9 cellular contexts compared by ENCODE assay signal in genomic region chr5:110916373-110917049, GRCh38.
DNase-seq lines count a peak whose midpoint lies in the region; ATAC-seq and TF ChIP-seq lines count a peak whose summit lies in the region.
"Had no signal": no experiment of that assay in that cellular context is flagged by ENCODE, and none has a peak within 500 bp of the region (broad histone marks: within the 10 kb centered on the region; RNA-seq: fewer than 3 reads in every experiment).

No MANE protein-coding gene starts in this region.

- no peaks in the 10 kb centered on the region for H3K36me3 ChIP-seq in BJ (ENCODE audit: control insufficient read depth, insufficient read depth, low read length)
- no peaks in the 10 kb centered on the region for H3K36me3 ChIP-seq in RWPE2 (ENCODE audit: low read depth)

- DNase-seq in BJ (ENCODE audit: low read depth) (peak; percentile 67), RWPE2 (ENCODE audit: low spot score) (no peak), iPS-NIHi7 (ENCODE audit: extremely low spot score) (peak; percentile 35), SKM-1 treated with dmso at 0.1 percent for 144 hours (lab: John Stamatoyannopoulos, UW; ENCODE audit: unreplicated experiment) (no peak), DMS53 treated with DMSO at 0.1 percent for 48 hours (lab: John Stamatoyannopoulos, UW; ENCODE audit: unreplicated experiment) (no peak), SIG-M5 (lab: John Stamatoyannopoulos, UW) (no peak)
- DNase-seq: NCI-H510A had no signal

- no peaks in the 10 kb centered on the region for H3K9me3 ChIP-seq in RWPE2 (ENCODE audit: severe bottlenecking)

- H3K27me3 ChIP-seq in BJ (ENCODE audit: control insufficient read depth, insufficient read depth, low read length), result no peaks in the 10 kb centered on the region
- no peaks in the 10 kb centered on the region for H3K27me3 ChIP-seq in RWPE2 (ENCODE audit: insufficient read depth, poor library complexity, severe bottlenecking)

- peaks cover 15% of the 10 kb centered on the region for H3K4me1 ChIP-seq in RWPE2 (ENCODE audit: insufficient read depth, poor library complexity, severe bottlenecking)

- ATAC-seq in HG02610 (IDR thresholded peaks at IDR 0.05; ENCODE audit: unreplicated experiment) (peak; percentile 81), RWPE2 (ENCODE audit: low read depth) (peak; percentile 100), HG02623 (IDR thresholded peaks at IDR 0.05; ENCODE audit: unreplicated experiment) (no peak)

- no peak for TF ChIP-seq CTCF in BJ (IDR thresholded peaks at IDR 0.05; ENCODE audit: insufficient read depth, low read depth, low read length)
- no peak for TF ChIP-seq CTCF in RWPE2 (IDR thresholded peaks at IDR 0.05; ENCODE audit: poor library complexity, severe bottlenecking)

- POLR2A ChIA-PET in BJ (lab: Charles Lee), result interaction anchor here (0.6 kb wide), 1 partner anchor 178 kb away, joined by 3 read pairs; the partner anchor contains the start of gene SLC25A46

- peak overlapping the region; percentile 14 for H3K27ac ChIP-seq in RWPE2 (ENCODE audit: poor library complexity, severe bottlenecking)

- H3K4me3 ChIP-seq in BJ (ENCODE audit: low read depth, low read length) (no peak overlapping the region), RWPE2 (ENCODE audit: severe bottlenecking) (no peak overlapping the region)

- CTCF ChIA-PET in BJ (lab: Yijun Ruan, JAX), result no interaction called here

Comparison
In these comparisons a context has a peak if more than half of its experiments do, and no peak if none do; other contexts are left out.
1. DNase-seq: peak in BJ (single experiment) and iPS-NIHi7 (single experiment); none in RWPE2 (single experiment), SKM-1 treated with dmso at 0.1 percent for 144 hours (single experiment), DMS53 treated with DMSO at 0.1 percent for 48 hours (single experiment) and SIG-M5 (single experiment).